Comparison of ENCODE assay signal across 2 cellular contexts in genomic region chr6:33949877-33950831, GRCh38.
A peak's percentile ranks its signal among the peaks of the same experiment; 100 is the strongest.
TF ChIP-seq lines count a peak whose summit lies in the region.

No MANE protein-coding gene starts in this region.

TF ChIP-seq in HEK293, 187 proteins besides CTCF, POLR2A, EP300 and RAD21:
- TF ChIP-seq ZNF664 (tag by site-specific recombination; IDR thresholded peaks at IDR 0.05): peak; percentile 99
- TF ChIP-seq ZNF513 (tag by site-specific recombination; IDR thresholded peaks at IDR 0.05): no peak
- TF ChIP-seq ZSCAN30 (tag by site-specific recombination; IDR thresholded peaks at IDR 0.05): no peak
- no peak for TF ChIP-seq ZNF549 (tag by site-specific recombination; IDR thresholded peaks at IDR 0.05)
- TF ChIP-seq ZSCAN4 (tag by site-specific recombination; IDR thresholded peaks at IDR 0.05): peak; percentile 66
- no peak for TF ChIP-seq ZNF366 (tag by site-specific recombination; conservative IDR thresholded peaks at IDR 0.05)
- no peak for TF ChIP-seq ZNF146 (tag by site-specific recombination; IDR thresholded peaks at IDR 0.05)
- TF ChIP-seq KLF7 (tag by site-specific recombination; IDR thresholded peaks at IDR 0.05; ENCODE audit: borderline replicate concordance): no peak
- TF ChIP-seq ZNF514 (tag by site-specific recombination; IDR thresholded peaks at IDR 0.05): no peak
- no peak for TF ChIP-seq ZNF362 (tag by site-specific recombination; IDR thresholded peaks at IDR 0.05)
- TF ChIP-seq ZNF335 (tag by site-specific recombination; conservative IDR thresholded peaks at IDR 0.05): no peak
- TF ChIP-seq ZSCAN5A (tag by site-specific recombination; IDR thresholded peaks at IDR 0.05): no peak
- TF ChIP-seq EGR2 (tag by site-specific recombination; IDR thresholded peaks at IDR 0.05; ENCODE audit: low read depth): peak; percentile 66; the same call in 1 of the 2 replicates
- TF ChIP-seq ZNF830 (tag by site-specific recombination; IDR thresholded peaks at IDR 0.05; ENCODE audit: low read depth): no peak
- TF ChIP-seq ZSCAN23 (tag by site-specific recombination; IDR thresholded peaks at IDR 0.05): no peak
- TF ChIP-seq ZNF571 (tag by site-specific recombination; IDR thresholded peaks at IDR 0.05): no peak
- no peak for TF ChIP-seq ZNF776 (tag by site-specific recombination; IDR thresholded peaks at IDR 0.05; ENCODE audit: borderline replicate concordance)
- TF ChIP-seq ZNF174 (tag by site-specific recombination; IDR thresholded peaks at IDR 0.05): no peak
- TF ChIP-seq ZFHX2 (tag by site-specific recombination; conservative IDR thresholded peaks at IDR 0.05): peak; percentile 59
- TF ChIP-seq ZNF530 (tag by site-specific recombination; IDR thresholded peaks at IDR 0.05; ENCODE audit: low read depth): no peak
- no peak for TF ChIP-seq ZNF354C (tag by site-specific recombination; IDR thresholded peaks at IDR 0.05; ENCODE audit: borderline replicate concordance, low read depth)
- TF ChIP-seq ZNF114 (tag by site-specific recombination; IDR thresholded peaks at IDR 0.05): no peak

TF ChIP-seq in K562, 482 proteins besides CTCF, POLR2A, EP300 and RAD21:
- no peak for TF ChIP-seq ZNF282 (CRISPR knock-in tag; IDR thresholded peaks at IDR 0.05)
- peak; percentile 89; the same call in 1 of the 2 replicates for TF ChIP-seq ZKSCAN1 (IDR thresholded peaks at IDR 0.05; ENCODE audit: low read depth, low read length)
